22 cellular contexts compared by ENCODE assay signal in the genomic region with DNA sequence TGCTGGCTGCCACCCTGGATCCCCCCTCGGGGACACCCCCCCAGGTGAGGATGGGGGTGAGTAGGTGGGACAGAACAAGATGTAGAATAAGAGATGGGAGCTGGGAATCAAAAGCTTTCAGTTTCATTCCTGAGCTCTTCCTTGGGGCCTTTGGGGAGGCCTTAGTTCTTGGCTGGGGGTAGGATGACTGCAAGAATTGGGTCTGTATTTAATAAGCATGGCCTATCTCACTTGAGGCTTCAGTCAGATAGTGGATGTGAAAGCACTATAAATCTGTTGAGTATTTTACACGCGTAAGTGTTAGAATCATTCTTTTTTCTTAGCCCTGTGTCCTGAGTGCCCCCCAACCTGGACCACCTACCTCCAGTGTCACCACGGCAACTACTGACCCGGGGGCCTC. TPM values are rescaled to one million over a fixed set of nuclear protein-coding genes. Genes with fewer than 3 reads are reported as not detected.
DNase-seq lines count a peak whose midpoint lies in the region; ATAC-seq and TF ChIP-seq lines count a peak whose summit lies in the region.
"Had no signal": no experiment of that assay in that cellular context is flagged by ENCODE, and none has a peak within 500 bp of the region (broad histone marks: within the 10 kb centered on the region; RNA-seq: fewer than 3 reads in every experiment).

No MANE protein-coding gene starts in this region.

- H3K27me3 Mint-ChIP-seq in effector memory CD8-positive, alpha-beta T cell = no peaks in the 10 kb centered on the region
- H3K27me3 Mint-ChIP-seq: activated naive CD8-positive, alpha-beta T cell treated with anti-CD3 and anti-CD28 coated beads, Interleukin-2, amount 10 ng/mL, durations not matched to agents 7 days and 5 days had no signal

- TF ChIP-seq CTCF in RWPE1 (conservative IDR thresholded peaks at IDR 0.05; ENCODE audit: low read depth) (no peak), suprapubic skin (IDR thresholded peaks at IDR 0.05) (no peak)

- peaks cover 27 to 44% of the 10 kb centered on the region in 2 donors for H3K4me1 Mint-ChIP-seq in effector memory CD8-positive, alpha-beta T cell (ENCODE audit: low read depth in 2 of 2)

- H3K9me3 ChIP-seq in suprapubic skin = no peaks in the 10 kb centered on the region
- H3K9me3 ChIP-seq: heart right ventricle, prostate gland, upper lobe of left lung had no signal

- peak overlapping the region; percentile 21 to 60 for H3K27ac Mint-ChIP-seq in activated naive CD4-positive, alpha-beta T cell treated with anti-CD3 and anti-CD28 coated beads, Interleukin-2, amount 50 U/mL, for 72 hours
- H3K27ac Mint-ChIP-seq in effector memory CD8-positive, alpha-beta T cell = peak overlapping the region; percentile 73 to 74

- POLR2A ChIA-PET in RWPE1 (lab: Yijun Ruan, JAX; ENCODE audit: low non-redundant PET) = no interaction called here

- 67% methylated on average over 5 of the region's 5 CpGs for WGBS in suprapubic skin

- CTCF ChIA-PET in RWPE1 (lab: Yijun Ruan, JAX) = interaction anchor here (0.6 kb wide), 1 partner anchor 314 kb away, joined by 4 read pairs; no protein-coding TSS in a partner anchor

- TF ChIP-seq POLR2A in suprapubic skin (IDR thresholded peaks at IDR 0.05) = no peak

- TF ChIP-seq EP300 in suprapubic skin (IDR thresholded peaks at IDR 0.05) = no peak

- H3K27ac ChIP-seq in RWPE1 = peak overlapping the region; percentile 98
- H3K27ac ChIP-seq in suprapubic skin = no peak overlapping the region
- H3K27ac ChIP-seq: prostate gland had no signal

- peaks cover 71% of the 10 kb centered on the region for H3K36me3 ChIP-seq in suprapubic skin

- DNase-seq in activated naive CD4-positive, alpha-beta T cell treated with anti-CD3 and anti-CD28 coated beads, Interleukin-2, amount 50 U/mL, for 72 hours (ENCODE audit: low spot score in 2 of 2) = no peak
- DNase-seq in activated naive CD4-positive, alpha-beta T cell treated with anti-CD3 and anti-CD28 coated beads, Interleukin-2, amount 50 U/mL, for 16 hours = no peak
- DNase-seq in RWPE1 (ENCODE audit: low spot score) (no peak), suprapubic skin (ENCODE audit: low spot score in 2 of 2) (no peak), T-helper 1 cell (no peak), OCI-M2 (lab: John Stamatoyannopoulos, UW; ENCODE audit: unreplicated experiment) (no peak)
- DNase-seq in effector memory CD8-positive, alpha-beta T cell = no peak
- DNase-seq: ACHN; activated CD8-positive, alpha-beta memory T cell treated with anti-CD3 and anti-CD28 coated beads for 24 hours; activated naive CD8-positive, alpha-beta T cell treated with anti-CD3 and anti-CD28 coated beads, Interleukin-2, amount 10 ng/mL, durations not matched to agents 7 days and 5 days; activated T-cell treated with anti-CD3 and anti-CD28 coated beads, Interleukin-2, amount 50 U/mL, for 72 hours; C1 segment of cervical spinal cord; erythroblast; heart right ventricle; NCI-H1436; NCI-H2107; NCI-H446; Right ventricle myocardium superior; stimulated activated CD8-positive, alpha-beta memory T cell treated with anti-CD3 and anti-CD28 coated beads, Interleukin-4, amount 100 ng/mL, for 48 hours; upper lobe of left lung had no signal

- H3K4me1 ChIP-seq in suprapubic skin = peaks cover 31% of the 10 kb centered on the region

- H3K27me3 ChIP-seq in suprapubic skin = no peaks in the 10 kb centered on the region
- H3K27me3 ChIP-seq: heart right ventricle, upper lobe of left lung had no signal

- H3K36me3 Mint-ChIP-seq in activated naive CD4-positive, alpha-beta T cell treated with anti-CD3 and anti-CD28 coated beads, Interleukin-2, amount 50 U/mL, for 72 hours = peaks cover 0 to 10% of the 10 kb centered on the region in 2 donors
- H3K36me3 Mint-ChIP-seq in effector memory CD8-positive, alpha-beta T cell (ENCODE audit: insufficient read depth) = peaks cover 60% of the 10 kb centered on the region

- no peak for ATAC-seq in activated naive CD4-positive, alpha-beta T cell treated with anti-CD3 and anti-CD28 coated beads, Interleukin-2, amount 50 U/mL, for 72 hours
- no peak for ATAC-seq in effector memory CD8-positive, alpha-beta T cell (replicated peaks)
- ATAC-seq in HG02798 (IDR thresholded peaks at IDR 0.05; ENCODE audit: poor library complexity, unreplicated experiment) = no peak
- ATAC-seq: activated T-cell treated with anti-CD3 and anti-CD28 coated beads, Interleukin-2, amount 50 U/mL, for 72 hours; heart right ventricle had no signal

- H3K4me3 Mint-ChIP-seq in effector memory CD8-positive, alpha-beta T cell = no peak overlapping the region
- H3K4me3 Mint-ChIP-seq: activated naive CD8-positive, alpha-beta T cell treated with anti-CD3 and anti-CD28 coated beads, Interleukin-2, amount 10 ng/mL, durations not matched to agents 7 days and 5 days; activated T-cell treated with anti-CD3 and anti-CD28 coated beads, Interleukin-2, amount 50 U/mL, for 72 hours had no signal

- H3K4me3 ChIP-seq in suprapubic skin = no peak overlapping the region
- H3K4me3 ChIP-seq: heart right ventricle, prostate gland, upper lobe of left lung had no signal

- H3K9me3 Mint-ChIP-seq in activated naive CD4-positive, alpha-beta T cell treated with anti-CD3 and anti-CD28 coated beads, Interleukin-2, amount 50 U/mL, for 72 hours = no peaks in the 10 kb centered on the region
- no peaks in the 10 kb centered on the region for H3K9me3 Mint-ChIP-seq in effector memory CD8-positive, alpha-beta T cell
- H3K9me3 Mint-ChIP-seq: activated naive CD8-positive, alpha-beta T cell treated with anti-CD3 and anti-CD28 coated beads, Interleukin-2, amount 10 ng/mL, durations not matched to agents 7 days and 5 days; activated T-cell treated with anti-CD3 and anti-CD28 coated beads, Interleukin-2, amount 50 U/mL, for 72 hours had no signal

RNA-seq across cellular contexts. Expression of gene MBD6, which starts 4.6 kb away (rescaled TPM):
- 10 to 100 TPM; 66.4 to 77.5 TPM for total RNA-seq in activated naive CD4-positive, alpha-beta T cell treated with anti-CD3 and anti-CD28 coated beads, Interleukin-2, amount 50 U/mL, for 72 hours
- total RNA-seq in suprapubic skin = 10 to 100 TPM; 24.4 to 92.9 (median 36.8) TPM

RNA-seq across cellular contexts. Expression of gene DDIT3, which starts 6.9 kb away (rescaled TPM):
- 10 to 100 TPM; 24.9 to 79.8 TPM for total RNA-seq in activated naive CD4-positive, alpha-beta T cell treated with anti-CD3 and anti-CD28 coated beads, Interleukin-2, amount 50 U/mL, for 72 hours
- total RNA-seq in suprapubic skin = 10 to 100 TPM in 3 of 4 donors, 1 to 10 TPM in 1; 8.1 to 33.6 (median 14.4) TPM

RNA-seq across cellular contexts. Expression of gene DCTN2, which starts 19.8 kb away (rescaled TPM):
- 100 to 1,000 TPM in 1 of 2 donors, 10 to 100 TPM in 1; 77.1 to 122 TPM for total RNA-seq in activated naive CD4-positive, alpha-beta T cell treated with anti-CD3 and anti-CD28 coated beads, Interleukin-2, amount 50 U/mL, for 72 hours
- total RNA-seq in suprapubic skin = 100 to 1,000 TPM; 152 to 242 (median 185) TPM

RNA-seq across cellular contexts. Expression of gene KIF5A, which starts 22.7 kb away (rescaled TPM):
- total RNA-seq in activated naive CD4-positive, alpha-beta T cell treated with anti-CD3 and anti-CD28 coated beads, Interleukin-2, amount 50 U/mL, for 72 hours = 1 to 10 TPM in 1 of 2 donors, under 1 TPM in 1; 0.75 to 3.4 TPM
- total RNA-seq in suprapubic skin = under 1 TPM in 2 of 4 donors, not detected in 2; 0.08 to 0.23 TPM

RNA-seq across cellular contexts. Expression of gene MARS1, which starts 39.3 kb away (rescaled TPM):
- 100 to 1,000 TPM; 267 to 292 TPM for total RNA-seq in activated naive CD4-positive, alpha-beta T cell treated with anti-CD3 and anti-CD28 coated beads, Interleukin-2, amount 50 U/mL, for 72 hours
- 100 to 1,000 TPM in 1 of 4 donors, 10 to 100 TPM in 3; 55.7 to 203 (median 79.7) TPM for total RNA-seq in suprapubic skin
